ENCODE assay signal across 24 cellular contexts in the genomic region with DNA sequence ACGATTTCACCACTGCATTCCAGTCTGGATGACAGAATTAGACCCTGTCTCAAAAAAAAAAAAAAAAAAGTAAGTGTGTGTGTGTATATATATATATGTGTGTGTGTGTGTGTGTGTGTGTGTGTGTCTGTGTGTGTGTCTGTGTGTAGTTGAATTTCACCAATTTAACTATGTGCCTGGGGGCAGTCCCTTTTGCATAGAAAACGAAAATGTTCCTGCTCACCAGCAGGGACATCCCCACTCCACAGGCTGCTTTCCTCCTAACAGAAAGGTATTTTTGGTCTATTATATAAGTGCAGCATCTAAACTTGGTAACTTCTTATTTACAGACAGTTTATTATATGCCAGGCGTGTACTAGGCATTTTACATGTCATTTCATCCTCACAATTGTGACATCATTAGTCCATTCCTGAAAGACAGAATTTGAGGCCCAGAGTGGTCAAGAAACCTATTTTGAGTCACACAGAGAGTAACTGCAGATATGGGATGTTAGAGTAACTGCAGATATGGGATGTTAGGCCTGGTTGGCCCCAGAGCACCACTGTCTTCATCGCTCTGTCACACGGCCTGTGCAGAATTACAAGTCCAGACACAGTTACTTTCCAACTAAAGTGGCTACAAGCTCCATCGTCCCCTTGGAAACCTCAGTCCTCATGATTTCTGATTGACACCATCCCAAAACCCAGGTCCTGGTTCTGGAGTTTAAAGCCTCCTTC. TPM values are rescaled to one million over a fixed set of nuclear protein-coding genes. Genes with fewer than 3 reads are reported as not detected.
A peak's percentile ranks its signal among the peaks of the same experiment; 100 is the strongest.
DNase-seq lines count a peak whose midpoint lies in the region; ATAC-seq, FAIRE-seq and TF ChIP-seq lines count a peak whose summit lies in the region.
"Had no signal": no experiment of that assay in that cellular context is flagged by ENCODE, and none has a peak within 500 bp of the region (broad histone marks: within the 10 kb centered on the region; RNA-seq: fewer than 3 reads in every experiment).

No MANE protein-coding gene starts in this region.

- no peak overlapping the region for H3K27ac Mint-ChIP-seq in activated naive CD4-positive, alpha-beta T cell treated with anti-CD3 and anti-CD28 coated beads for 36 hours
- H3K27ac Mint-ChIP-seq: B cell, CD14-positive monocyte, H9, IgD-negative memory B cell had no signal

- FAIRE-seq in K562 (lab: Jason Lieb, UNC), result no peak
- FAIRE-seq: A549, G401.6 had no signal

- POLR2A ChIA-PET in GM10248 (lab: Yijun Ruan, JAX) (no interaction called here), K562 (lab: Yijun Ruan, JAX) (interaction anchor here (1.0 to 1.1 kb wide), 2 partner anchors 8 to 12 kb away, joined by 3 to 5 read pairs; no protein-coding TSS in a partner anchor)

- in situ Hi-C loops in GM13976 (cut with MboI; ENCODE audit: low sequenced_read_pairs, unreplicated experiment) (no loop called here), K562 (cut with MboI) (no loop called here)

- no peak for TF ChIP-seq POLR2A in K562 (conservative IDR thresholded peaks at IDR 0.05)

- H3K36me3 ChIP-seq in K562 (ENCODE audit: control insufficient read depth, insufficient read depth, low read length), result no peaks in the 10 kb centered on the region
- H3K36me3 ChIP-seq: Peyer's patch, SJCRH30 had no signal

- no peak overlapping the region for H3K9ac ChIP-seq in K562 (ENCODE audit: insufficient read depth in 1 of 2, low read depth in 2 of 2, low read length in 2 of 2)
- H3K9ac ChIP-seq: GM23248 had no signal

- CTCF ChIA-PET in activated naive CD4-positive, alpha-beta T cell treated with anti-CD3 and anti-CD28 coated beads for 36 hours (lab: Charles Lee), result interaction anchor here (0.9 kb wide), 1 partner anchor 112 kb away, joined by 3 read pairs; a partner anchor contains a TSS
- CTCF ChIA-PET in GM10248 (lab: Yijun Ruan, JAX), result interaction anchor here (0.9 to 2.5 kb wide), 6 partner anchors 7 to 254 kb away, joined by 3 to 9 read pairs (median 4); no protein-coding TSS in a partner anchor
- CTCF ChIA-PET in K562 (lab: Yijun Ruan, JAX; ENCODE audit: low intra/inter-chr PET ratio), result no interaction called here

- H3K4me1 Mint-ChIP-seq in activated naive CD4-positive, alpha-beta T cell treated with anti-CD3 and anti-CD28 coated beads for 36 hours (ENCODE audit: low read depth), result peaks cover 4% of the 10 kb centered on the region
- H3K4me1 Mint-ChIP-seq: B cell, CD14-positive monocyte, H9 had no signal

- no peaks in the 10 kb centered on the region for H3K27me3 ChIP-seq in K562 (ENCODE audit: control insufficient read depth in 2 of 2, insufficient read depth in 2 of 2, low read length in 2 of 2)
- H3K27me3 ChIP-seq: Peyer's patch, SJCRH30 had no signal

- H3K4me3 Mint-ChIP-seq in activated naive CD4-positive, alpha-beta T cell treated with anti-CD3 and anti-CD28 coated beads for 36 hours, result no peak overlapping the region
- H3K4me3 Mint-ChIP-seq: B cell, CD14-positive monocyte, H9, IgD-negative memory B cell had no signal

- TF ChIP-seq CTCF in GM10248 (IDR thresholded peaks at IDR 0.05; ENCODE audit: control extremely low read depth, extremely low read depth, low read depth, missing control alignments) (no peak), GM13976 (IDR thresholded peaks at IDR 0.05; ENCODE audit: borderline replicate concordance, control extremely low read depth, extremely low read depth, insufficient read depth, missing control alignments) (no peak), K562 (IDR thresholded peaks at IDR 0.05 in 2 of 3, conservative IDR thresholded peaks at IDR 0.05 in 1 of 3; ENCODE audit: insufficient read depth in 2 of 3, low read depth in 1 of 3, low read length in 3 of 3) (no peak)

- H3K79me2 ChIP-seq in K562 (ENCODE audit: control insufficient read depth, insufficient read depth, low read length), result no peaks in the 10 kb centered on the region

- no peaks in the 10 kb centered on the region for H3K36me3 Mint-ChIP-seq in activated naive CD4-positive, alpha-beta T cell treated with anti-CD3 and anti-CD28 coated beads for 36 hours (ENCODE audit: low read depth)
- H3K36me3 Mint-ChIP-seq: CD14-positive monocyte, IgD-negative memory B cell had no signal

- H3K4me2 ChIP-seq in K562 (ENCODE audit: insufficient read depth, low read length), result no peak overlapping the region
- H3K4me2 ChIP-seq: A549 had no signal

- no peak overlapping the region for H2AFZ ChIP-seq in K562 (ENCODE audit: low read depth, low read length)
- H2AFZ ChIP-seq: GM23248 had no signal

- ATAC-seq in K562 (no peak), HG03097 (IDR thresholded peaks at IDR 0.05; ENCODE audit: low FRiP score, unreplicated experiment) (no peak)
- ATAC-seq: A549 had no signal

- H4K20me1 ChIP-seq in K562 (replicated peaks; ENCODE audit: control insufficient read depth, insufficient read depth, low read length), result no peaks in the 10 kb centered on the region

- no TSS peak for BruUV-seq in K562 (replicated peaks; lab: Mats Ljungman, UMichigan)

- H3K27me3 Mint-ChIP-seq in activated naive CD4-positive, alpha-beta T cell treated with anti-CD3 and anti-CD28 coated beads for 36 hours (ENCODE audit: low read depth), result no peaks in the 10 kb centered on the region
- H3K27me3 Mint-ChIP-seq: B cell had no signal

- intact Hi-C loops in activated naive CD4-positive, alpha-beta T cell treated with anti-CD3 and anti-CD28 coated beads for 36 hours (cut with micrococcal nuclease), result no loop called here
- intact Hi-C loops in K562 (cut with micrococcal nuclease), result no loop called here

- no peaks in the 10 kb centered on the region for H3K9me3 ChIP-seq in K562 (replicated peaks; ENCODE audit: control insufficient read depth, insufficient read depth, low read depth, low read length)
- H3K9me3 ChIP-seq: Peyer's patch, SJCRH30 had no signal

- DNase-seq in activated naive CD4-positive, alpha-beta T cell treated with anti-CD3 and anti-CD28 coated beads for 36 hours, result peak; percentile 48
- DNase-seq in activated naive CD4-positive, alpha-beta T cell treated with anti-CD3 and anti-CD28 coated beads, Interleukin-2, amount 50 U/mL, for 16 hours, result no peak
- DNase-seq in GM10248 (ENCODE audit: extremely low spot score) (peak; percentile 39), GM13976 (ENCODE audit: low spot score) (peak; percentile 49), K562 (ENCODE audit: extremely low read depth in 1 of 4, low spot score in 3 of 4) (no peak), NCI-H526 treated with DMSO at 0.1 percent for 48 hours (lab: John Stamatoyannopoulos, UW) (no peak)
- DNase-seq: GM23248, H9, Karpas-422, MV-4-11, NCI-H1105 treated with DMSO at 0.1 percent for 48 hours, NCI-H2029 treated with DMSO at 0.1 percent for 48 hours, NCI-H226, NCI-H510A treated with DMSO at 0.1 percent for 48 hours, NCI-H82, Peyer's patch, SJCRH30 had no signal

- TF ChIP-seq EP300 in K562 (IDR thresholded peaks at IDR 0.05; ENCODE audit: low read length), result no peak

- H3K4me1 ChIP-seq in K562 (replicated peaks in 1 of 2; ENCODE audit: control insufficient read depth in 2 of 2, insufficient read depth in 2 of 2, low read length in 2 of 2), result no peaks in the 10 kb centered on the region; a peak in 1 of 5 replicates
- H3K4me1 ChIP-seq: A549, Peyer's patch, SJCRH30 had no signal

- no peak overlapping the region for H3K27ac ChIP-seq in K562 (ENCODE audit: extremely low read depth, low read depth, low read length)
- H3K27ac ChIP-seq: A549, GM23248, Peyer's patch, SJCRH30 had no signal

- H3K9me3 Mint-ChIP-seq in activated naive CD4-positive, alpha-beta T cell treated with anti-CD3 and anti-CD28 coated beads for 36 hours, result no peaks in the 10 kb centered on the region
- H3K9me3 Mint-ChIP-seq: H9, IgD-negative memory B cell had no signal

- no peak overlapping the region for H3K4me3 ChIP-seq in K562
- H3K4me3 ChIP-seq: A549, GM23248, Peyer's patch, SJCRH30 had no signal

- no peak for TF ChIP-seq RAD21 in K562 (CRISPR knock-in tag; conservative IDR thresholded peaks at IDR 0.05 in 1 of 2, IDR thresholded peaks at IDR 0.05 in 1 of 2)

- H3K9me1 ChIP-seq in K562 (ENCODE audit: control insufficient read depth, insufficient read depth, low read length), result no peaks in the 10 kb centered on the region

- 25% methylated on average over 6 of the region's 6 CpGs for WGBS in K562 (ENCODE audit: insufficient coverage, low coverage, missing lambda C conversion rate)

RNA-seq across cellular contexts. Expression of a gene that starts 9.3 kb away (rescaled TPM):
- total RNA-seq in activated naive CD4-positive, alpha-beta T cell treated with anti-CD3 and anti-CD28 coated beads for 36 hours, result 10 to 100 TPM; 20.2 to 21.3 TPM
- total RNA-seq in K562 (2011; cell fraction: chromatin; rRNA removed; ENCODE audit: low replicate concordance), result 55.7 and 73.0 TPM in 2 replicates
- 25.7 and 30.9 TPM in 2 replicates for total RNA-seq in K562 (2011; cell fraction: nucleolus; rRNA removed)
- 54.3 and 81.5 TPM in 2 replicates for total RNA-seq in K562 (2011; cell fraction: nucleoplasm; rRNA removed)
- total RNA-seq in K562 (2014; rRNA removed) (20.7 and 26.4 TPM in 2 replicates), K562 (2014; rRNA removed; fragmentation: Illumina TruSeq; extraction: Trizol) (54.4 and 57.4 TPM in 2 replicates), K562 (2015; rRNA removed; fragmentation: Illumina TruSeq; extraction: Trizol) (38.8 and 41.6 TPM in 2 replicates), K562 (2021) (51.4 and 53.5 TPM in 2 replicates)
- polyA plus RNA-seq in K562 (2011; rRNA removed) (26.5 and 34.9 TPM in 2 replicates), K562 (2014; fragmentation: Illumina TruSeq; extraction: Trizol) (37.9 and 41.8 TPM in 2 replicates), K562 (2014; fragmentation: Nextera tagmentation; extraction: Ambion mirVana) (10 to 100 TPM in 1 of 2 experiments, 1 to 10 TPM in 1; 9.4 to 11.2 TPM), K562 (2014; rRNA removed) (23.3 and 28.6 TPM in 2 replicates)
- polyA plus RNA-seq in K562 (2011; cell fraction: cytosol; rRNA removed), result 12.3 and 17.3 TPM in 2 replicates
- 25.6 and 32.6 TPM in 2 replicates for polyA plus RNA-seq in K562 (2011; cell fraction: nucleus; rRNA removed)
- polyA plus RNA-seq in K562 (2012), result 22.4 and 28.5 TPM in 2 replicates
- 43.4 and 50.3 TPM in 2 replicates for polyA minus RNA-seq in K562 (2011; rRNA and poly(A)+ RNA removed)
- polyA minus RNA-seq in K562 (2011; cell fraction: cytosol; rRNA and poly(A)+ RNA removed), result 22.6 and 32.4 TPM in 2 replicates
- polyA minus RNA-seq in K562 (2011; cell fraction: nucleus; rRNA and poly(A)+ RNA removed), result 15.6 and 16.8 TPM in 2 replicates

RNA-seq across cellular contexts. Expression of a gene that starts 39.3 kb away (rescaled TPM):
- total RNA-seq in activated naive CD4-positive, alpha-beta T cell treated with anti-CD3 and anti-CD28 coated beads for 36 hours, result 10 to 100 TPM; 12.5 to 13.0 TPM
- 3.3 TPM in 1 of 2 replicates, not detected in the other for total RNA-seq in K562 (2011; cell fraction: chromatin; rRNA removed; ENCODE audit: low replicate concordance)
- 0.13 and 0.33 TPM in 2 replicates for total RNA-seq in K562 (2011; cell fraction: nucleolus; rRNA removed)
- 0.88 and 1.5 TPM in 2 replicates for total RNA-seq in K562 (2011; cell fraction: nucleoplasm; rRNA removed)
- total RNA-seq in K562 (2014; rRNA removed) (0.14 TPM in 1 of 2 replicates, not detected in the other), K562 (2014; rRNA removed; fragmentation: Illumina TruSeq; extraction: Trizol) (0.15 and 0.26 TPM in 2 replicates), K562 (2015; rRNA removed; fragmentation: Illumina TruSeq; extraction: Trizol) (0.11 and 0.38 TPM in 2 replicates), K562 (2021) (0.45 and 0.47 TPM in 2 replicates)
- polyA plus RNA-seq in K562 (2011; rRNA removed) (0.11 and 0.17 TPM in 2 replicates), K562 (2014; fragmentation: Illumina TruSeq; extraction: Trizol) (0.04 and 0.07 TPM in 2 replicates), K562 (2014; fragmentation: Nextera tagmentation; extraction: Ambion mirVana) (under 1 TPM in 1 of 2 experiments, not detected in 1; 0.03 TPM), K562 (2014; rRNA removed) (0.07 and 0.08 TPM in 2 replicates)
- polyA plus RNA-seq in K562 (2011; cell fraction: cytosol; rRNA removed), result 0.01 TPM in 1 of 2 replicates, not detected in the other
- polyA plus RNA-seq in K562 (2011; cell fraction: nucleus; rRNA removed), result 0.08 and 0.10 TPM in 2 replicates
- polyA plus RNA-seq in K562 (2012), result 0.10 and 0.12 TPM in 2 replicates
- 0.21 and 0.48 TPM in 2 replicates for polyA minus RNA-seq in K562 (2011; rRNA and poly(A)+ RNA removed)
- polyA minus RNA-seq in K562 (2011; cell fraction: cytosol; rRNA and poly(A)+ RNA removed), result not detected in 2 replicates
- polyA minus RNA-seq in K562 (2011; cell fraction: nucleus; rRNA and poly(A)+ RNA removed), result 0.22 and 0.40 TPM in 2 replicates
- total RNA-seq: OCI-LY7 had no signal

Comparison
In these comparisons a context has a peak if more than half of its experiments do, and no peak if none do; other contexts are left out.
1. DNase-seq: peak in activated naive CD4-positive, alpha-beta T cell treated with anti-CD3 and anti-CD28 coated beads for 36 hours (single experiment), GM10248 (single experiment) and GM13976 (single experiment); none in activated naive CD4-positive, alpha-beta T cell treated with anti-CD3 and anti-CD28 coated beads, Interleukin-2, amount 50 U/mL, for 16 hours (single experiment), K562 (0 of 4) and NCI-H526 treated with DMSO at 0.1 percent for 48 hours (single experiment).